In genomic region chr18:55779711-55780590, GRCh38 we compare ENCODE assay signal across 9 cellular contexts.
DNase-seq lines count a peak whose midpoint lies in the region; ATAC-seq, FAIRE-seq and TF ChIP-seq lines count a peak whose summit lies in the region.
"Had no signal": no experiment of that assay in that cellular context is flagged by ENCODE, and none has a peak within 500 bp of the region (broad histone marks: within the 10 kb centered on the region; RNA-seq: fewer than 3 reads in every experiment).

No MANE protein-coding gene starts in this region.

- ATAC-seq in GM12878 (no peak; the same call in 2 of the 3 replicates), sciatic nerve (peak; percentile 48), HG02642 (IDR thresholded peaks at IDR 0.05; ENCODE audit: poor library complexity, unreplicated experiment) (no peak)

- no peak for FAIRE-seq in GM12878 (lab: Jason Lieb, UNC)

- POLR2A ChIA-PET in GM12878 (lab: Charles Lee): no interaction called here

- no peak for TF ChIP-seq EP300 in GM12878 (IDR thresholded peaks at IDR 0.05; ENCODE audit: borderline replicate concordance in 1 of 2, control insufficient read depth in 1 of 2, low read depth in 2 of 2, low read length in 2 of 2)

- TF ChIP-seq CTCF in GM06990 (IDR thresholded peaks at IDR 0.05; ENCODE audit: insufficient read depth, low read length, poor library complexity, severe bottlenecking) (no peak), GM12878 (IDR thresholded peaks at IDR 0.05 in 2 of 3, conservative IDR thresholded peaks at IDR 0.05 in 1 of 3; ENCODE audit: control insufficient read depth in 2 of 3, extremely low read depth in 1 of 3, insufficient read depth in 1 of 3, low read depth in 3 of 3, low read length in 3 of 3) (no peak)

- no peaks in the 10 kb centered on the region for H3K79me2 ChIP-seq in GM12878 (ENCODE audit: control insufficient read depth, insufficient read depth, low read length)

- in situ Hi-C loops in GM12878 (cut with MboI): no loop called here

- H3K4me1 ChIP-seq in GM12878 (ENCODE audit: control insufficient read depth, insufficient read depth, low read length) (no peaks in the 10 kb centered on the region), iPS-15b (ENCODE audit: control insufficient read depth, insufficient read depth, low read length) (peaks cover 13% of the 10 kb centered on the region)
- H3K4me1 ChIP-seq: SJSA1 had no signal

- 6% methylated on average over 78 of the region's 88 CpGs for WGBS in GM12878 (ENCODE audit: insufficient coverage, insufficient replicate concordance, low lambda C conversion rate, missing lambda C conversion rate)

- no TSS peak for BruUV-seq in GM12878 (replicated peaks; lab: Mats Ljungman, UMichigan)

- CTCF ChIA-PET in GM12878 (lab: Yijun Ruan, JAX): no interaction called here

- H3K4me3 ChIP-seq in GM06990 (replicated peaks; ENCODE audit: low read depth, low read length) (peak overlapping the region; percentile 48), GM12878 (no peak overlapping the region), iPS-15b (ENCODE audit: low read depth, low read length) (peak overlapping the region; percentile 65)
- H3K4me3 ChIP-seq: SJSA1 had no signal

- DNase-seq in GM06990 (ENCODE audit: extremely low read depth, insufficient read length) (peak; percentile 22), HuH-7.5 (ENCODE audit: low spot score) (peak; percentile 23), GM12878 (ENCODE audit: low read depth, low spot score) (no peak), sciatic nerve (ENCODE audit: low spot score) (peak; percentile 63), NCI-H1436 (lab: John Stamatoyannopoulos, UW) (no peak), ureter (ENCODE audit: low spot score) (no peak)

- H3K9me3 ChIP-seq in GM12878 (replicated peaks; ENCODE audit: control insufficient read depth, insufficient read depth, low read length) (no peaks in the 10 kb centered on the region), iPS-15b (ENCODE audit: control insufficient read depth, insufficient read depth, low read length) (no peaks in the 10 kb centered on the region)
- H3K9me3 ChIP-seq: SJSA1 had no signal

- SMC1A ChIA-PET in GM12878 (lab: Charles Lee; ENCODE audit: uncharacterized antibody, unreplicated experiment): interaction anchor here (0.7 to 1.3 kb wide), 2 partner anchors 11 to 547 kb away, joined by 3 read pairs; no protein-coding TSS in a partner anchor

- intact Hi-C loops in GM12878 (cut with micrococcal nuclease; ENCODE audit: unreplicated experiment): no loop called here
- intact Hi-C loops in sciatic nerve (cut with DNase I): no loop called here

- RAD21 ChIA-PET in GM12878 (lab: Charles Lee; ENCODE audit: unreplicated experiment): interaction anchor here (0.5 kb wide), 1 partner anchor 98 kb away, joined by 4 read pairs; no protein-coding TSS in a partner anchor

- no peak overlapping the region for H2AFZ ChIP-seq in GM12878 (ENCODE audit: control insufficient read depth, low read depth, low read length)

- H3K9ac ChIP-seq in GM12878 (ENCODE audit: control insufficient read depth, insufficient read depth, low read length) (no peak overlapping the region), iPS-15b (ENCODE audit: low read depth, low read length) (peak overlapping the region; percentile 18)

- TF ChIP-seq RAD21 in GM12878 (IDR thresholded peaks at IDR 0.05; ENCODE audit: insufficient read depth, low read depth, low read length): no peak

- H3K27ac ChIP-seq in GM12878 (ENCODE audit: control insufficient read depth, insufficient read depth): no peak overlapping the region
- H3K27ac ChIP-seq: SJSA1 had no signal

- no peaks in the 10 kb centered on the region for H3K36me3 ChIP-seq in GM06990 (ENCODE audit: control insufficient read depth, insufficient read depth, low read length)
- no peaks in the 10 kb centered on the region for H3K36me3 ChIP-seq in GM12878 (ENCODE audit: control insufficient read depth in 2 of 2, insufficient read depth in 2 of 2, low read length in 1 of 2)
- H3K36me3 ChIP-seq in iPS-15b (ENCODE audit: control insufficient read depth, insufficient read depth, low read length): no peaks in the 10 kb centered on the region
- H3K36me3 ChIP-seq: SJSA1 had no signal

- no peak for TF ChIP-seq POLR2A in GM12878 (IDR thresholded peaks at IDR 0.05; ENCODE audit: low read depth, low read length)

- peak overlapping the region; percentile 48; the same call in 1 of the 2 replicates for H3K4me2 ChIP-seq in GM12878 (ENCODE audit: control insufficient read depth, insufficient read depth)

- no peaks in the 10 kb centered on the region for H4K20me1 ChIP-seq in GM12878 (ENCODE audit: control insufficient read depth, insufficient read depth)

- peaks cover 5% of the 10 kb centered on the region for H3K27me3 ChIP-seq in GM06990 (replicated peaks; ENCODE audit: control insufficient read depth, insufficient read depth, low read length)
- peaks cover 0 to 23% of the 10 kb centered on the region in 2 experiments; a peak in 3 of 4 replicates for H3K27me3 ChIP-seq in GM12878 (replicated peaks in 1 of 2; ENCODE audit: control insufficient read depth in 2 of 2, insufficient read depth in 2 of 2, low read length in 1 of 2)
- H3K27me3 ChIP-seq in iPS-15b (ENCODE audit: control insufficient read depth, insufficient read depth, low read length): peaks cover 12% of the 10 kb centered on the region
- H3K27me3 ChIP-seq: SJSA1 had no signal

TF ChIP-seq in GM12878, 131 proteins besides CTCF, POLR2A, EP300 and RAD21:
- no peak for TF ChIP-seq SRF (IDR thresholded peaks at IDR 0.05; ENCODE audit: low read depth in 2 of 2, low read length in 2 of 2)
- peak; percentile 89 for TF ChIP-seq SUZ12 (IDR thresholded peaks at IDR 0.05; ENCODE audit: unreplicated experiment)

Comparison
In these comparisons a context has a peak if more than half of its experiments do, and no peak if none do; other contexts are left out.
1. DNase-seq: peak in GM06990 (single experiment), HuH-7.5 (single experiment) and sciatic nerve (single experiment); none in GM12878 (single experiment), NCI-H1436 (single experiment) and ureter (single experiment).